In the genomic region with DNA sequence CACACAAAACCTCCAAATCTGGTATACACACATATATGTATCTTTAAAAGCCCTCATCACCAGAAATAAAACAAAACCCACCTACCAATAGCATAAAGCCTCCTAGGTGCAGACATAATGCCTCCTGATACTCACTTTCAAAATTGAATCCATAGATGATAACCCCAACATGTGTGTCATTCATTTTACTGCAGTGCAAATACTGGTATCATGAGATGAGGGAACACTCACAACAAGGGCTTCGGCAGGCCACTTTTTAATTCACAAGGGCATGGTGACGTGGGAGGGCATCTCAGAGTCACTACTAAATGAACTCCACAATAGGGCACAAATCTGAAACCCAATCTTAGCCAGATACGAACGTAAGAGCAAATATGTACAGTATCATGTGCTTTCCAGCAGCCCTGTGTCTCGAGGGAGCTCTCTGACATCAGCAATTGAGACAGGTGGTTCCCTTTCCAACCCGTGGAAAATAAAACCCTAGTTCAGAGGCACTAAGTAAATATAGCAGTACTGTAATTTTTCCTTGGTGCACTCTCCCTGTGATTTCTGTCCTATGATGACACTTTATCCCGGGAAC, we compare ENCODE assay signal across 1 cellular context.
TF ChIP-seq lines count a peak whose summit lies in the region.

No MANE protein-coding gene starts in this region.

TF ChIP-seq in HepG2, 621 proteins besides CTCF, POLR2A, EP300 and RAD21 (continued from another document):
- TF ChIP-seq, protein P1, sequence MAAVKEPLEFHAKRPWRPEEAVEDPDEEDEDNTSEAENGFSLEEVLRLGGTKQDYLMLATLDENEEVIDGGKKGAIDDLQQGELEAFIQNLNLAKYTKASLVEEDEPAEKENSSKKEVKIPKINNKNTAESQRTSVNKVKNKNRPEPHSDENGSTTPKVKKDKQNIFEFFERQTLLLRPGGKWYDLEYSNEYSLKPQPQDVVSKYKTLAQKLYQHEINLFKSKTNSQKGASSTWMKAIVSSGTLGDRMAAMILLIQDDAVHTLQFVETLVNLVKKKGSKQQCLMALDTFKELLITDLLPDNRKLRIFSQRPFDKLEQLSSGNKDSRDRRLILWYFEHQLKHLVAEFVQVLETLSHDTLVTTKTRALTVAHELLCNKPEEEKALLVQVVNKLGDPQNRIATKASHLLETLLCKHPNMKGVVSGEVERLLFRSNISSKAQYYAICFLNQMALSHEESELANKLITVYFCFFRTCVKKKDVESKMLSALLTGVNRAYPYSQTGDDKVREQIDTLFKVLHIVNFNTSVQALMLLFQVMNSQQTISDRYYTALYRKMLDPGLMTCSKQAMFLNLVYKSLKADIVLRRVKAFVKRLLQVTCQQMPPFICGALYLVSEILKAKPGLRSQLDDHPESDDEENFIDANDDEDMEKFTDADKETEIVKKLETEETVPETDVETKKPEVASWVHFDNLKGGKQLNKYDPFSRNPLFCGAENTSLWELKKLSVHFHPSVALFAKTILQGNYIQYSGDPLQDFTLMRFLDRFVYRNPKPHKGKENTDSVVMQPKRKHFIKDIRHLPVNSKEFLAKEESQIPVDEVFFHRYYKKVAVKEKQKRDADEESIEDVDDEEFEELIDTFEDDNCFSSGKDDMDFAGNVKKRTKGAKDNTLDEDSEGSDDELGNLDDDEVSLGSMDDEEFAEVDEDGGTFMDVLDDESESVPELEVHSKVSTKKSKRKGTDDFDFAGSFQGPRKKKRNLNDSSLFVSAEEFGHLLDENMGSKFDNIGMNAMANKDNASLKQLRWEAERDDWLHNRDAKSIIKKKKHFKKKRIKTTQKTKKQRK (IDR thresholded peaks at IDR 0.05; ENCODE audit: low read length): no peak
- TF ChIP-seq HOXA7 (CRISPR knock-in tag; IDR thresholded peaks at IDR 0.05) (no peak), GPN1 (CRISPR knock-in tag; IDR thresholded peaks at IDR 0.05; ENCODE audit: borderline replicate concordance) (no peak), ATRX (CRISPR knock-in tag; IDR thresholded peaks at IDR 0.05; ENCODE audit: borderline replicate concordance) (no peak), SMARCC2 (IDR thresholded peaks at IDR 0.05) (no peak), CBX5 (CRISPR knock-in tag; IDR thresholded peaks at IDR 0.05; ENCODE audit: borderline replicate concordance) (no peak), KDM5B (CRISPR knock-in tag; IDR thresholded peaks at IDR 0.05; ENCODE audit: borderline replicate concordance) (no peak), ELF3 (CRISPR knock-in tag; IDR thresholded peaks at IDR 0.05) (no peak)
- TF ChIP-seq, protein P2, sequence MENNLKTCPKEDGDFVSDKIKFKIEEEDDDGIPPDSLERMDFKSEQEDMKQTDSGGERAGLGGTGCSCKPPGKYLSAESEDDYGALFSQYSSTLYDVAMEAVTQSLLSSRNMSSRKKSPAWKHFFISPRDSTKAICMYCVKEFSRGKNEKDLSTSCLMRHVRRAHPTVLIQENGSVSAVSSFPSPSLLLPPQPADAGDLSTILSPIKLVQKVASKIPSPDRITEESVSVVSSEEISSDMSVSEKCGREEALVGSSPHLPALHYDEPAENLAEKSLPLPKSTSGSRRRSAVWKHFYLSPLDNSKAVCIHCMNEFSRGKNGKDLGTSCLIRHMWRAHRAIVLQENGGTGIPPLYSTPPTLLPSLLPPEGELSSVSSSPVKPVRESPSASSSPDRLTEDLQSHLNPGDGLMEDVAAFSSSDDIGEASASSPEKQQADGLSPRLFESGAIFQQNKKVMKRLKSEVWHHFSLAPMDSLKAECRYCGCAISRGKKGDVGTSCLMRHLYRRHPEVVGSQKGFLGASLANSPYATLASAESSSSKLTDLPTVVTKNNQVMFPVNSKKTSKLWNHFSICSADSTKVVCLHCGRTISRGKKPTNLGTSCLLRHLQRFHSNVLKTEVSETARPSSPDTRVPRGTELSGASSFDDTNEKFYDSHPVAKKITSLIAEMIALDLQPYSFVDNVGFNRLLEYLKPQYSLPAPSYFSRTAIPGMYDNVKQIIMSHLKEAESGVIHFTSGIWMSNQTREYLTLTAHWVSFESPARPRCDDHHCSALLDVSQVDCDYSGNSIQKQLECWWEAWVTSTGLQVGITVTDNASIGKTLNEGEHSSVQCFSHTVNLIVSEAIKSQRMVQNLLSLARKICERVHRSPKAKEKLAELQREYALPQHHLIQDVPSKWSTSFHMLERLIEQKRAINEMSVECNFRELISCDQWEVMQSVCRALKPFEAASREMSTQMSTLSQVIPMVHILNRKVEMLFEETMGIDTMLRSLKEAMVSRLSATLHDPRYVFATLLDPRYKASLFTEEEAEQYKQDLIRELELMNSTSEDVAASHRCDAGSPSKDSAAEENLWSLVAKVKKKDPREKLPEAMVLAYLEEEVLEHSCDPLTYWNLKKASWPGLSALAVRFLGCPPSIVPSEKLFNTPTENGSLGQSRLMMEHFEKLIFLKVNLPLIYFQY (CRISPR knock-in tag; IDR thresholded peaks at IDR 0.05; ENCODE audit: borderline replicate concordance): no peak
